Comparison of ENCODE assay signal across 13 cellular contexts in the genomic region with DNA sequence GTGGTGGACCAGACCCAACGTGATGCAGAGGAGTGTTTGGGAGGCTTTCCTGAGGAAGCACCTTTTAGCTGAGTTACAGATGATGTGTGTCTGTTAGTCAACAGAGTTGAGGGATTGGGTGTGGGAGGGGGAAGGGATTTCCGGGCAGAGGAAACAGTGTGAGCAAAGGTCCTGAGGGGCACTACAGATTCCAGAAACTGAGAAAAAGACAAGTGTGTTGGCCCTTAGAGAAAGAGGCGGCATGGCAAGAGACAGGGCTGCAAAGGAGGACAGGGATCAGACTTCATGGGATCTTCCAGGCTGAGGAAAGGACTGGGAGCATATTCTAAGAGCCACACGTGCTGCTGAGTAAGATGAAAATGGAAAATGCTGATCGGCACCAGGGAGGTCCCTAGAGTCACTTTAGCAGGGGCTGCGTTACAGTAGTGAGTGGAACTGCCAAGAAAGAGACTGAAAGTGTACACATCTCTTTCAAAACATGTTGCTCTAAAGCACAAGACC. TPM values are rescaled to one million over a fixed set of nuclear protein-coding genes. Genes with fewer than 3 reads are reported as not detected.
DNase-seq lines count a peak whose midpoint lies in the region; ATAC-seq and TF ChIP-seq lines count a peak whose summit lies in the region.
"Had no signal": no experiment of that assay in that cellular context is flagged by ENCODE, and none has a peak within 500 bp of the region (broad histone marks: within the 10 kb centered on the region; RNA-seq: fewer than 3 reads in every experiment).

No MANE protein-coding gene starts in this region.

- no peak overlapping the region for H3K23ac ChIP-seq in trophoblast cell (ENCODE audit: low read length)

- H3K4me1 ChIP-seq in BLaER1 treated with 17β-estradiol and CSF1 and Interleukin-3, amounts not matched to agents 10 nM and 100 nM: peaks cover 86 to 90% (median 90%) of the 10 kb centered on the region in 10 experiments
- H3K4me1 ChIP-seq in Loucy (ENCODE audit: insufficient read depth, low read length, poor library complexity, severe bottlenecking) (peaks cover 28% of the 10 kb centered on the region), lung (ENCODE audit: control insufficient read depth in 2 of 2, insufficient read depth in 2 of 2, low read length in 2 of 2) (peaks cover 7 to 12% of the 10 kb centered on the region in 2 donors), trophoblast cell (ENCODE audit: control insufficient read depth in 1 of 2, insufficient read depth in 2 of 2, low read length in 2 of 2) (peaks cover 0 to 5% of the 10 kb centered on the region in 2 experiments)
- H3K4me1 ChIP-seq: HAP-1 had no signal

- H3F3A ChIP-seq in Loucy (ENCODE audit: low read depth): no peaks in the 10 kb centered on the region

- no peak overlapping the region for H4K12ac ChIP-seq in trophoblast cell (ENCODE audit: low read depth, low read length)

- H2BK5ac ChIP-seq in trophoblast cell (ENCODE audit: low read depth, low read length, poor library complexity): no peak overlapping the region

- H2BK12ac ChIP-seq in trophoblast cell (ENCODE audit: low read length): no peak overlapping the region

- H2AFZ ChIP-seq in Loucy (ENCODE audit: low read length): no peak overlapping the region
- no peak overlapping the region for H2AFZ ChIP-seq in trophoblast cell (ENCODE audit: insufficient read depth, low read length, poor library complexity)

- no peaks in the 10 kb centered on the region for H3K36me3 ChIP-seq in BLaER1 treated with 17β-estradiol and CSF1 and Interleukin-3, amounts not matched to agents 10 nM and 100 nM
- H3K36me3 ChIP-seq in Loucy (ENCODE audit: insufficient read depth, low read length): no peaks in the 10 kb centered on the region
- no peaks in the 10 kb centered on the region for H3K36me3 ChIP-seq in lung (ENCODE audit: control insufficient read depth in 2 of 2, insufficient read depth in 2 of 2, low read length in 2 of 2)
- H3K36me3 ChIP-seq in trophoblast cell (ENCODE audit: control insufficient read depth in 1 of 2, insufficient read depth in 2 of 2, low read length in 2 of 2): no peaks in the 10 kb centered on the region
- H3K36me3 ChIP-seq: HAP-1 had no signal

- no peaks in the 10 kb centered on the region for H3K79me2 ChIP-seq in Loucy (ENCODE audit: insufficient read depth, low read length)
- H3K79me2 ChIP-seq in trophoblast cell (ENCODE audit: control insufficient read depth, insufficient read depth, low read length, poor library complexity): no peaks in the 10 kb centered on the region

- peak overlapping the region in 7 of 10 experiments; percentile 8 to 52 (median 36); a peak in 7 of 20 replicates for H3K4me3 ChIP-seq in BLaER1 treated with 17β-estradiol and CSF1 and Interleukin-3, amounts not matched to agents 10 nM and 100 nM
- H3K4me3 ChIP-seq in Loucy (ENCODE audit: low read length, poor library complexity, severe bottlenecking): peak overlapping the region; percentile 2
- H3K4me3 ChIP-seq in lung: no peak overlapping the region
- H3K4me3 ChIP-seq in trophoblast cell (ENCODE audit: low read depth, low read length): no peak overlapping the region
- H3K4me3 ChIP-seq: HAP-1 had no signal

- H3K14ac ChIP-seq in trophoblast cell (ENCODE audit: low read length): no peak overlapping the region

- H2BK120ac ChIP-seq in trophoblast cell (ENCODE audit: insufficient read depth, low read length, poor library complexity): no peak overlapping the region

- no peak overlapping the region for H4K91ac ChIP-seq in trophoblast cell (ENCODE audit: low read depth, low read length)

- ATAC-seq in lung (ENCODE audit: insufficient read depth, low FRiP score) (peak; percentile 32), GM18520 (IDR thresholded peaks at IDR 0.05; ENCODE audit: unreplicated experiment) (no peak)

- no peaks in the 10 kb centered on the region for H3K9me3 ChIP-seq in BLaER1 treated with 17β-estradiol and CSF1 and Interleukin-3, amounts not matched to agents 10 nM and 100 nM (replicated peaks in 1 of 11)
- no peaks in the 10 kb centered on the region for H3K9me3 ChIP-seq in Loucy (ENCODE audit: insufficient read depth, low read depth, low read length)
- H3K9me3 ChIP-seq in lung (ENCODE audit: control insufficient read depth in 2 of 2, insufficient read depth in 1 of 2, low read length in 1 of 2): no peaks in the 10 kb centered on the region
- H3K9me3 ChIP-seq in trophoblast cell (ENCODE audit: insufficient read depth, low read depth, low read length): no peaks in the 10 kb centered on the region
- H3K9me3 ChIP-seq: HAP-1 had no signal

- H3K79me1 ChIP-seq in trophoblast cell (ENCODE audit: low read length): no peaks in the 10 kb centered on the region

- no peak overlapping the region for H3K18ac ChIP-seq in trophoblast cell (ENCODE audit: low read length)

- peak; percentile 97 for DNase-seq in dermis blood vessel endothelial cell
- DNase-seq in lung (ENCODE audit: low spot score): no peak
- no peak for DNase-seq in NCI-H446 treated with DMSO at 0.1 percent for 48 hours (lab: John Stamatoyannopoulos, UW)
- no peak for DNase-seq in NCI-H446 (lab: John Stamatoyannopoulos, UW)
- no peak for DNase-seq in trophoblast cell
- DNase-seq: activated effector memory CD4-positive, alpha-beta T cell treated with Interleukin-2 at 50 U/mL for 16 hours; CD8-positive, alpha-beta memory T cell; stimulated activated CD4-positive, alpha-beta T cell treated with anti-CD3 and anti-CD28 coated beads, Interleukin-12 subunit alpha, Interleukin-12 subunit beta, amount 100 ng/mL, for 4 hours had no signal

- no peaks in the 10 kb centered on the region for H4K20me1 ChIP-seq in BLaER1 treated with 17β-estradiol and CSF1 and Interleukin-3, amounts not matched to agents 10 nM and 100 nM
- H4K20me1 ChIP-seq in Loucy (ENCODE audit: insufficient read depth, low read length, poor library complexity, severe bottlenecking): no peaks in the 10 kb centered on the region

- no peak overlapping the region for H2AK5ac ChIP-seq in trophoblast cell (ENCODE audit: low read length)

- no peaks in the 10 kb centered on the region for H3K9me2 ChIP-seq in Loucy (replicated peaks; ENCODE audit: low read depth, low read length)

- peak overlapping the region; percentile 65 to 93 (median 89) for H3K4me2 ChIP-seq in BLaER1 treated with 17β-estradiol and CSF1 and Interleukin-3, amounts not matched to agents 10 nM and 100 nM
- H3K4me2 ChIP-seq in Loucy (ENCODE audit: low read depth, low read length, poor library complexity, severe bottlenecking) (peak overlapping the region; percentile 36), trophoblast cell (ENCODE audit: low read length) (no peak overlapping the region)

- no peak overlapping the region for H3K4ac ChIP-seq in trophoblast cell (ENCODE audit: low read depth, low read length)

- H4K8ac ChIP-seq in trophoblast cell (ENCODE audit: low read depth, low read length): no peak overlapping the region

- H3K27me3 ChIP-seq in BLaER1 treated with 17β-estradiol and CSF1 and Interleukin-3, amounts not matched to agents 10 nM and 100 nM: no peaks in the 10 kb centered on the region
- H3K27me3 ChIP-seq in Loucy (ENCODE audit: insufficient read depth, low read length, poor library complexity, severe bottlenecking) (no peaks in the 10 kb centered on the region), lung (ENCODE audit: control insufficient read depth, insufficient read depth) (no peaks in the 10 kb centered on the region), trophoblast cell (ENCODE audit: insufficient read depth, low read length) (no peaks in the 10 kb centered on the region)

- H3K9ac ChIP-seq in BLaER1 treated with 17β-estradiol and CSF1 and Interleukin-3, amounts not matched to agents 10 nM and 100 nM: peak overlapping the region in 10 of 11 experiments; percentile 30 to 83 (median 78); a peak in 18 of 22 replicates
- peak overlapping the region; percentile 1 for H3K9ac ChIP-seq in Loucy (ENCODE audit: low read depth, low read length, poor library complexity, severe bottlenecking)
- H3K9ac ChIP-seq in trophoblast cell (ENCODE audit: low read length): no peak overlapping the region

- peak overlapping the region in 10 of 11 experiments; percentile 46 to 97 (median 90); a peak in 20 of 22 replicates for H3K27ac ChIP-seq in BLaER1 treated with 17β-estradiol and CSF1 and Interleukin-3, amounts not matched to agents 10 nM and 100 nM
- H3K27ac ChIP-seq in lung (ENCODE audit: low read depth in 1 of 2, low read length in 1 of 2) (peak overlapping the region in 1 of 2 donors; percentile 57), trophoblast cell (ENCODE audit: low read depth, low read length) (no peak overlapping the region)

- TF ChIP-seq CTCF in Loucy (conservative IDR thresholded peaks at IDR 0.05; ENCODE audit: low read length) (no peak), lung (IDR thresholded peaks at IDR 0.05; ENCODE audit: control extremely low read depth, extremely low read depth) (no peak)

- 17 to 19% methylated on average over 6 of the region's 6 CpGs for WGBS in lung, 2 donors
- no CpG with 5 or more reads among the region's 6 CpGs for WGBS in trophoblast cell (ENCODE audit: extremely low coverage, insufficient coverage, insufficient read length)

RNA-seq across cellular contexts. Expression of gene RPS6KL1, which starts 9.4 kb away (rescaled TPM):
- total RNA-seq in dermis blood vessel endothelial cell (10.4 and 12.4 TPM in 2 replicates), lung (10 to 100 TPM in 1 of 2 donors, 1 to 10 TPM in 1; 2.2 to 13.0 TPM)
- polyA plus RNA-seq in lung: 1 to 10 TPM; 2.3 to 6.3 TPM
- 0.31 and 0.67 TPM in 2 replicates for polyA plus RNA-seq in trophoblast cell (2013)
- total RNA-seq: M059J had no signal
- polyA plus RNA-seq: CD8-positive, alpha-beta memory T cell had no signal

RNA-seq across cellular contexts. Expression of gene PGF, which starts 22.9 kb away (rescaled TPM):
- total RNA-seq in dermis blood vessel endothelial cell (126 and 252 TPM in 2 replicates), lung (1 to 10 TPM; 4.9 to 8.7 TPM)
- polyA plus RNA-seq in lung: 1 to 10 TPM; 3.0 to 10.0 TPM
- 746 and 849 TPM in 2 replicates for polyA plus RNA-seq in trophoblast cell (2013)
- polyA plus RNA-seq: CD8-positive, alpha-beta memory T cell had no signal

RNA-seq across cellular contexts. Expression of gene DLST, which starts 50.7 kb away (rescaled TPM):
- total RNA-seq in dermis blood vessel endothelial cell: 58.0 and 91.4 TPM in 2 replicates
- total RNA-seq in lung: 10 to 100 TPM; 76.5 to 79.1 TPM
- polyA plus RNA-seq in lung: 10 to 100 TPM; 37.3 to 62.4 TPM
- 46.1 and 47.0 TPM in 2 replicates for polyA plus RNA-seq in trophoblast cell (2013)

RNA-seq across cellular contexts. Expression of gene PROX2, which starts 56.5 kb away (rescaled TPM):
- total RNA-seq in dermis blood vessel endothelial cell (not detected in 2 replicates), lung (under 1 TPM in 1 of 2 donors, not detected in 1; 0.09 TPM)
- under 1 TPM in 1 of 2 donors, not detected in 1; 0.01 TPM for polyA plus RNA-seq in lung
- polyA plus RNA-seq in trophoblast cell (2013): 0.01 TPM in 2 replicates
- total RNA-seq: M059J had no signal
- polyA plus RNA-seq: CD8-positive, alpha-beta memory T cell had no signal

Comparison
In these comparisons a context has a peak if more than half of its experiments do, and no peak if none do; other contexts are left out.
1. H3K4me3 ChIP-seq: peak in BLaER1 treated with 17β-estradiol and CSF1 and Interleukin-3, amounts not matched to agents 10 nM and 100 nM (7 of 10) and Loucy (single experiment); none in lung (single experiment) and trophoblast cell (single experiment).
2. RNA of gene PGF, which starts 22.9 kb away (total RNA-seq): 126 to 252 TPM in dermis blood vessel endothelial cell; 4.9 to 8.7 TPM in lung; every median in the first group is over 10 times any median in the second.